ENCODE assay signal across 8 cellular contexts in the genomic region with DNA sequence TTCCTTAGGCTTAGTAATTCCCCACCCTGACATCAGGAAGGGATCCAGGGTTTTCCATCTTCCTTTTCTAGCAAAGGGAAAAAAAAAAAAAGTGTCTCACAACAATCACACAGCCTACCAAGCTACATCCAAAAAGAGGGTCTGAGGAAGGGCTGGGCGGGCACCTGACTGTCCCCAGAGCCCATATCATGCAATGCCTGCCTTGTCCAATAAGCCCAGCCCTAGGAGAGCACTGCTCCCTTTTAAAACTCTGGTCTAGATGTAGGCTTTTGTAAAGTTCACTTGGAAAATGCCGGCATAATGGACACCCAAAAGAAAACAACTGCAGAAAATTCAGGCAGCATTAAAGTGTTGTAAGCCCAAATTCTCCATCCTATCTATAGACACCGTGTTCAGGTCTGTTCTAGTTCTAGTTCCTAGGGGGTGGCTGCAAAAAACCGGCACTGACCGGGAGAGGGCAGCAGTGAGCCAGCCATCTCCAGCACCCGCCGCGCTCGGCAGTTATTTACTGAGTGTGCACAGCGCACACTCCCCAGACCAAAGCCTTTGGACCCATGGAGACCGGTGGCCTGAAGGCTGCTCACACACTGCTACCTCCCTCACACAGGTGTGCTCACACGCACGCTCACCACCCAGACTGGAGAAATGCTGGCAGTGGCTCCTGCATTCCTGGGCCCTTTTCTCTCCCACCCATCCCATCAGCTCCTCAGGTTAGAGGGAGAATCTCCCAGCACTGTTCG. TPM values are rescaled to one million over a fixed set of nuclear protein-coding genes. Genes with fewer than 3 reads are reported as not detected.
DNase-seq lines count a peak whose midpoint lies in the region; ATAC-seq and TF ChIP-seq lines count a peak whose summit lies in the region.

No MANE protein-coding gene starts in this region.

- peak overlapping the region in 1 of 2 donors; percentile 53 for H3K4me3 Mint-ChIP-seq in CD14-positive monocyte
- H3K4me3 Mint-ChIP-seq in naive thymus-derived CD8-positive, alpha-beta T cell, result peak overlapping the region in 8 of 10 donors; percentile 9 to 63 (median 48)

- ATAC-seq in GM19372 (IDR thresholded peaks at IDR 0.05; ENCODE audit: low read depth, unreplicated experiment), result peak; percentile 80
- ATAC-seq in naive thymus-derived CD8-positive, alpha-beta T cell, result peak; percentile 91 to 93

- H3K4me3 ChIP-seq in esophagus muscularis mucosa, result peak overlapping the region in 1 of 4 donors; percentile 5

- TF ChIP-seq EP300 in esophagus muscularis mucosa (IDR thresholded peaks at IDR 0.05), result no peak

- peaks cover 5 to 17% (median 9%) of the 10 kb centered on the region in 3 donors for H3K27me3 Mint-ChIP-seq in CD14-positive monocyte (ENCODE audit: low read depth in 3 of 3)
- peaks cover 3 to 35% (median 9%) of the 10 kb centered on the region in 5 donors for H3K27me3 Mint-ChIP-seq in naive thymus-derived CD8-positive, alpha-beta T cell

- no peak overlapping the region for H3K27ac Mint-ChIP-seq in CD14-positive monocyte
- H3K27ac Mint-ChIP-seq in naive thymus-derived CD8-positive, alpha-beta T cell, result peak overlapping the region in 2 of 10 donors; percentile 34 to 74

- no peaks in the 10 kb centered on the region for H3K27me3 ChIP-seq in esophagus muscularis mucosa

- TF ChIP-seq CTCF in CD14-positive monocyte (IDR thresholded peaks at IDR 0.05) (peak; percentile 83), esophagus muscularis mucosa (IDR thresholded peaks at IDR 0.05) (peak; percentile 87 to 95 (median 92))

- peaks cover 31 to 46% (median 44%) of the 10 kb centered on the region in 4 donors for H3K4me1 ChIP-seq in esophagus muscularis mucosa

- POLR2A ChIA-PET in naive thymus-derived CD8-positive, alpha-beta T cell (lab: Charles Lee), result no interaction called here

- no peaks in the 10 kb centered on the region for H3K9me3 ChIP-seq in esophagus muscularis mucosa

- no peak for TF ChIP-seq POLR2A in esophagus muscularis mucosa (IDR thresholded peaks at IDR 0.05; ENCODE audit: low read depth)

- WGBS in esophagus muscularis mucosa, result 18% methylated on average over 14 of the region's 14 CpGs

- H3K9me3 Mint-ChIP-seq in CD14-positive monocyte, result peaks cover 0 to 2% (median 0%) of the 10 kb centered on the region in 7 donors
- H3K9me3 Mint-ChIP-seq in naive thymus-derived CD8-positive, alpha-beta T cell, result no peaks in the 10 kb centered on the region

- peaks cover 0 to 85% (median 12%) of the 10 kb centered on the region in 4 donors for H3K36me3 ChIP-seq in esophagus muscularis mucosa

- DNase-seq in CD14-positive monocyte (ENCODE audit: low spot score), result peak; percentile 58
- DNase-seq in HuH-7 (ENCODE audit: low spot score), result peak; percentile 81
- DNase-seq in OCI-M2 (lab: John Stamatoyannopoulos, UW; ENCODE audit: unreplicated experiment), result peak; percentile 91
- DNase-seq in activated T-cell treated with anti-CD3 and anti-CD28 coated beads for 24 hours (ENCODE audit: low read depth), result peak; percentile 72
- DNase-seq in esophagus muscularis mucosa (ENCODE audit: extremely low spot score), result peak; percentile 95
- peak; percentile 43 to 84 (median 76) for DNase-seq in naive thymus-derived CD8-positive, alpha-beta T cell
- DNase-seq in stimulated activated CD8-positive, alpha-beta memory T cell treated with anti-CD3 and anti-CD28 coated beads, Interleukin-7, amount 100 ng/mL, for 48 hours (ENCODE audit: extremely low read depth in 1 of 2, low read depth in 1 of 2), result peak; percentile 50 to 65

- H3K4me1 Mint-ChIP-seq in CD14-positive monocyte, result peaks cover 7% of the 10 kb centered on the region
- H3K4me1 Mint-ChIP-seq in naive thymus-derived CD8-positive, alpha-beta T cell, result peaks cover 17 to 30% (median 25%) of the 10 kb centered on the region in 4 donors

- intact Hi-C loops in CD14-positive monocyte (cut with micrococcal nuclease) (loop anchor here (1.0 to 10.0 kb wide), 2 partner anchors 147 kb away; no protein-coding TSS in a partner anchor), esophagus muscularis mucosa (cut with DNase I) (loop anchor here (1.0 kb wide), 1 partner anchor 148 kb away; no protein-coding TSS in a partner anchor)

- peak overlapping the region in 1 of 4 donors; percentile 7 for H3K27ac ChIP-seq in esophagus muscularis mucosa (replicated peaks in 1 of 4)

- H3K36me3 Mint-ChIP-seq in CD14-positive monocyte, result no peaks in the 10 kb centered on the region
- H3K36me3 Mint-ChIP-seq in naive thymus-derived CD8-positive, alpha-beta T cell, result no peaks in the 10 kb centered on the region

RNA-seq across cellular contexts. Expression of gene PODXL, which starts 48.7 kb away (rescaled TPM):
- polyA plus RNA-seq in CD14-positive monocyte, result under 1 TPM in 1 of 2 donors, not detected in 1; 0.20 TPM
- 10 to 100 TPM; 24.5 to 40.3 (median 31.3) TPM for total RNA-seq in esophagus muscularis mucosa
- under 1 TPM; 0.27 to 0.57 TPM for total RNA-seq in naive thymus-derived CD8-positive, alpha-beta T cell
- polyA plus RNA-seq in naive thymus-derived CD8-positive, alpha-beta T cell, result under 1 TPM; 0.08 to 0.10 (median 0.09) TPM

Comparison
In these comparisons a context has a peak if more than half of its experiments do, and no peak if none do; other contexts are left out.
1. RNA of gene PODXL, which starts 48.7 kb away (total RNA-seq): 24.5 to 40.3 TPM in esophagus muscularis mucosa; 0.27 to 0.57 TPM in naive thymus-derived CD8-positive, alpha-beta T cell; every median in the first group is over 10 times any median in the second.
2. Peak in every context shown above with its lines, with median percentiles within 50 percentile points of each other: DNase-seq.